ENCODE assay signal across 8 cellular contexts in the genomic region with DNA sequence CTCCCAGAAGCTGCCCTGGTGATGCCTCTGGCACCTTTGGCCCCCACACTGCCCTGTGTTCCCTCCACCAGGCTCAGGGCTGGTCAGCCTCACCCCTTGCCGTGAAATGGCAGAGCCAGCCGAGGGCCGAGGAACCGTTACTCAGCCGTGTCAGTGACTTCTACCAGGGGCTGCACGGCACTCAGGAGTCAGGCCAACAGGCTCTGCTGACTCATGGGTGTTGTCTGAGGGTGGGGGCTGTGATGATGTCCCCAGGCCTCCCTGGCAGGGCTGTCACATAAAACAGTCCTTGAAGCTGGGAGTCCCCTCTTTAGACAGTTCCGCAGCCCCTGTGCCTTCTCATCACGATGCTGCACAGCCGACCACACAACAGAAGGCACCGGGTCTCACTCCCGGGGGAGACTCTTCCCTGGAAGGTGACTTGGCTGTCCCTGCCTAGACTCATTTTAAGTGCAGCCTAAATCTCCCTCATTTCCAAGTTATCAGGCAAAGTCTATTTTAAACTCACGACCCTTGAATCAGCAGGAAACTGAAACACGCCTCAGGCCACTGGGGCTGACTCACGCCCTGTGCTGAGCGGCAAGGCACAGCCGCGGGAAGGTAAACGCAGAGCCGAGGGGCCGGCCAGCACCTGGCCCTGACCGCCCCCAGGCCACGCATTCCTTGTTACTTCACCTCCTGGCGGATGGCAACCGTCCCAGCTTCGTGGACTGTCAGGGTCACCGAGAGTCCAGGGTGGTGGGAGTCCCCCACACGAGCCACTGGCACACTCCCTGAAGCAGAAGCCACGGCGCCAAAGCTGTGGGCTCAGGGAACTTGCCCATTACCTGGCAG.
DNase-seq lines count a peak whose midpoint lies in the region; ATAC-seq lines count a peak whose summit lies in the region.

No MANE protein-coding gene starts in this region.

- DNase-seq in activated gamma-delta T cell treated with Interleukin-2 at 50 U/mL for 16 hours = peak; percentile 41
- no peak for DNase-seq in activated gamma-delta T cell (lab: John Stamatoyannopoulos, UW)
- DNase-seq in NOMO-1 treated with DMSO at 0.1 percent for 48 hours (lab: John Stamatoyannopoulos, UW; ENCODE audit: unreplicated experiment) = peak; percentile 29
- peak; percentile 59 for DNase-seq in activated naive CD8-positive, alpha-beta T cell treated with anti-CD3 and anti-CD28 coated beads, Interleukin-2, amount 50 U/mL, for 24 hours
- DNase-seq in stimulated activated CD4-positive, alpha-beta T cell treated with anti-CD3 and anti-CD28 coated beads, Interleukin-15, amount 100 ng/mL, for 48 hours (ENCODE audit: low read depth in 2 of 2) = peak; percentile 34 to 55
- DNase-seq in SKM-1 (lab: John Stamatoyannopoulos, UW; ENCODE audit: unreplicated experiment) = no peak

- H3K27me3 ChIP-seq in iPS-15b (ENCODE audit: control insufficient read depth, insufficient read depth, low read length) = no peaks in the 10 kb centered on the region

- H3K4me1 ChIP-seq in iPS-15b (ENCODE audit: control insufficient read depth, insufficient read depth, low read length) = peaks cover 31% of the 10 kb centered on the region

- peaks cover 94% of the 10 kb centered on the region for H3K4me1 Mint-ChIP-seq in activated naive CD8-positive, alpha-beta T cell treated with anti-CD3 and anti-CD28 coated beads, Interleukin-2, amount 50 U/mL, for 24 hours

- H3K9me3 ChIP-seq in iPS-15b (ENCODE audit: control insufficient read depth, insufficient read depth, low read length) = no peaks in the 10 kb centered on the region

- H3K27ac Mint-ChIP-seq in activated naive CD8-positive, alpha-beta T cell treated with anti-CD3 and anti-CD28 coated beads, Interleukin-2, amount 50 U/mL, for 24 hours = peak overlapping the region; percentile 83

- peak; percentile 50 for ATAC-seq in activated naive CD8-positive, alpha-beta T cell treated with anti-CD3 and anti-CD28 coated beads, Interleukin-2, amount 50 U/mL, for 24 hours
- no peak for ATAC-seq in HG03095 (IDR thresholded peaks at IDR 0.05; ENCODE audit: unreplicated experiment)

- peaks cover 34% of the 10 kb centered on the region for H3K36me3 Mint-ChIP-seq in activated naive CD8-positive, alpha-beta T cell treated with anti-CD3 and anti-CD28 coated beads, Interleukin-2, amount 50 U/mL, for 24 hours (ENCODE audit: low read depth)

- H3K4me3 ChIP-seq in iPS-15b (ENCODE audit: low read depth, low read length) = no peak overlapping the region

- peak overlapping the region; percentile 60 for H3K9ac ChIP-seq in iPS-15b (ENCODE audit: low read depth, low read length)

- peak overlapping the region; percentile 56 for H3K4me3 Mint-ChIP-seq in activated naive CD8-positive, alpha-beta T cell treated with anti-CD3 and anti-CD28 coated beads, Interleukin-2, amount 50 U/mL, for 24 hours

- no peaks in the 10 kb centered on the region for H3K9me3 Mint-ChIP-seq in activated naive CD8-positive, alpha-beta T cell treated with anti-CD3 and anti-CD28 coated beads, Interleukin-2, amount 50 U/mL, for 24 hours

- H3K36me3 ChIP-seq in iPS-15b (ENCODE audit: control insufficient read depth, insufficient read depth, low read length) = peaks cover 15% of the 10 kb centered on the region

- no peaks in the 10 kb centered on the region for H3K27me3 Mint-ChIP-seq in activated naive CD8-positive, alpha-beta T cell treated with anti-CD3 and anti-CD28 coated beads, Interleukin-2, amount 50 U/mL, for 24 hours

Comparison
In these comparisons a context has a peak if more than half of its experiments do, and no peak if none do; other contexts are left out.
1. DNase-seq: peak in activated gamma-delta T cell treated with Interleukin-2 at 50 U/mL for 16 hours (single experiment), NOMO-1 treated with DMSO at 0.1 percent for 48 hours (single experiment), activated naive CD8-positive, alpha-beta T cell treated with anti-CD3 and anti-CD28 coated beads, Interleukin-2, amount 50 U/mL, for 24 hours (single experiment) and stimulated activated CD4-positive, alpha-beta T cell treated with anti-CD3 and anti-CD28 coated beads, Interleukin-15, amount 100 ng/mL, for 48 hours (2 of 2); none in activated gamma-delta T cell (single experiment) and SKM-1 (single experiment).